In genomic region chr2:231384970-231385369, GRCh38 we compare ENCODE assay signal across 20 cellular contexts. TPM values are rescaled to one million over a fixed set of nuclear protein-coding genes. Genes with fewer than 3 reads are reported as not detected.
A peak's percentile ranks its signal among the peaks of the same experiment; 100 is the strongest.
DNase-seq lines count a peak whose midpoint lies in the region; ATAC-seq and TF ChIP-seq lines count a peak whose summit lies in the region.
"Had no signal": no experiment of that assay in that cellular context is flagged by ENCODE, and none has a peak within 500 bp of the region (broad histone marks: within the 10 kb centered on the region; RNA-seq: fewer than 3 reads in every experiment).

No MANE protein-coding gene starts in this region.

- H3K4me1 ChIP-seq in mammary epithelial cell (ENCODE audit: insufficient read depth, low read length) (peaks cover 17% of the 10 kb centered on the region), PC-3 (ENCODE audit: insufficient read depth, low read length) (peaks cover 40% of the 10 kb centered on the region)
- H3K4me1 ChIP-seq: HAP-1 had no signal

- H3K9me3 ChIP-seq in mammary epithelial cell (replicated peaks; ENCODE audit: insufficient read depth, low read length) (peaks cover 16% of the 10 kb centered on the region), PC-3 (ENCODE audit: low read length) (no peaks in the 10 kb centered on the region)
- H3K9me3 ChIP-seq: HAP-1 had no signal

- intact Hi-C loops in mammary epithelial cell (cut with micrococcal nuclease) (no loop called here), MCF 10A (cut with micrococcal nuclease) (no loop called here), PC-3 (cut with micrococcal nuclease) (loop anchor here (5.0 kb wide), 1 partner anchor 83 kb away; no protein-coding TSS in a partner anchor)

- H3K4me1 Mint-ChIP-seq in MCF 10A (ENCODE audit: insufficient read depth, unreplicated experiment) = peaks cover 5% of the 10 kb centered on the region
- H3K4me1 Mint-ChIP-seq in activated T-cell treated with anti-CD3 and anti-CD28 coated beads, Interleukin-2, amount 50 U/mL, for 4 hours (ENCODE audit: low read depth) = no peaks in the 10 kb centered on the region

- H3K79me2 ChIP-seq in mammary epithelial cell (ENCODE audit: insufficient read depth, low read length) (no peaks in the 10 kb centered on the region), PC-3 (ENCODE audit: low read length) (no peaks in the 10 kb centered on the region)

- ATAC-seq in PC-3 = no peak
- ATAC-seq in activated T-cell treated with anti-CD3 and anti-CD28 coated beads, Interleukin-2, amount 50 U/mL, for 4 hours = no peak
- ATAC-seq: Right ventricle myocardium inferior had no signal

- H3K4me2 ChIP-seq in mammary epithelial cell (ENCODE audit: insufficient read depth, low read depth, low read length) (no peak overlapping the region), PC-3 (ENCODE audit: low read length) (no peak overlapping the region)
- H3K4me2 ChIP-seq: PC-9 had no signal

- POLR2A ChIA-PET in MCF 10A (lab: Yijun Ruan, JAX) = interaction anchor here (0.7 kb wide), 1 partner anchor 10 kb away, joined by 5 read pairs; no protein-coding TSS in a partner anchor
- POLR2A ChIA-PET in PC-3 (lab: Charles Lee; ENCODE audit: unreplicated experiment) = no interaction called here

- H3K9me2 ChIP-seq in PC-3 (replicated peaks; ENCODE audit: low read length) = no peaks in the 10 kb centered on the region

- H3K4me3 Mint-ChIP-seq in MCF 10A (ENCODE audit: unreplicated experiment) = no peak overlapping the region
- H3K4me3 Mint-ChIP-seq in activated T-cell treated with anti-CD3 and anti-CD28 coated beads, Interleukin-2, amount 50 U/mL, for 4 hours = no peak overlapping the region

- H3K36me3 ChIP-seq in mammary epithelial cell (ENCODE audit: insufficient read depth, low read length) (no peaks in the 10 kb centered on the region), PC-3 (ENCODE audit: low read depth, low read length) (no peaks in the 10 kb centered on the region)
- H3K36me3 ChIP-seq: HAP-1 had no signal

- TF ChIP-seq CTCF in mammary epithelial cell (conservative IDR thresholded peaks at IDR 0.05 in 1 of 2, IDR thresholded peaks at IDR 0.05 in 1 of 2; ENCODE audit: extremely low read depth in 1 of 2, insufficient read depth in 1 of 2, low read depth in 1 of 2, low read length in 2 of 2) (no peak), MCF 10A (IDR thresholded peaks at IDR 0.05; ENCODE audit: unreplicated experiment) (no peak), PC-3 (conservative IDR thresholded peaks at IDR 0.05; ENCODE audit: low read depth, low read length) (no peak), fibroblast of mammary gland (conservative IDR thresholded peaks at IDR 0.05; ENCODE audit: control insufficient read depth, insufficient read depth, low read depth, low read length) (no peak)

- H3K4me3 ChIP-seq in mammary epithelial cell (replicated peaks in 1 of 3; ENCODE audit: insufficient read depth in 1 of 3, low read depth in 2 of 3, low read length in 3 of 3) (no peak overlapping the region), PC-3 (ENCODE audit: low read length) (no peak overlapping the region), fibroblast of mammary gland (ENCODE audit: control insufficient read depth, low read depth, low read length) (no peak overlapping the region)
- H3K4me3 ChIP-seq: BLaER1 treated with 17β-estradiol and CSF1 and Interleukin-3, amounts not matched to agents 10 nM and 100 nM; HAP-1; PC-9; SK-N-MC had no signal

- H3K9me3 Mint-ChIP-seq in MCF 10A (ENCODE audit: unreplicated experiment) = peaks cover 14% of the 10 kb centered on the region
- peaks cover 9% of the 10 kb centered on the region for H3K9me3 Mint-ChIP-seq in activated T-cell treated with anti-CD3 and anti-CD28 coated beads, Interleukin-2, amount 50 U/mL, for 4 hours

- H3K27me3 ChIP-seq in mammary epithelial cell (ENCODE audit: insufficient read depth, low read length) = no peaks in the 10 kb centered on the region
- no peaks in the 10 kb centered on the region for H3K27me3 ChIP-seq in PC-3 (ENCODE audit: low read length)
- H3K27me3 ChIP-seq: BLaER1 treated with 17β-estradiol and CSF1 and Interleukin-3, amounts not matched to agents 10 nM and 100 nM had no signal

- H3K27ac ChIP-seq in mammary epithelial cell (ENCODE audit: insufficient read depth, low read depth, low read length) = no peak overlapping the region
- H3K27ac ChIP-seq in PC-3 (ENCODE audit: low read length) = no peak overlapping the region
- H3K27ac ChIP-seq: BLaER1 treated with 17β-estradiol and CSF1 and Interleukin-3, amounts not matched to agents 10 nM and 100 nM; PC-9; SK-N-MC had no signal

- CTCF ChIA-PET in mammary epithelial cell (lab: Charles Lee; ENCODE audit: low non-redundant PET) (no interaction called here), MCF 10A (lab: Yijun Ruan, JAX) (interaction anchor here (0.6 to 1.3 kb wide), 2 partner anchors 15 to 27 kb away, joined by 3 to 4 read pairs; no protein-coding TSS in a partner anchor), PC-3 (lab: Charles Lee) (no interaction called here)

- no peaks in the 10 kb centered on the region for H4K20me1 ChIP-seq in mammary epithelial cell (ENCODE audit: insufficient read depth, low read length)
- H4K20me1 ChIP-seq in PC-3 (ENCODE audit: low read length) = no peaks in the 10 kb centered on the region
- H4K20me1 ChIP-seq: BLaER1 treated with 17β-estradiol and CSF1 and Interleukin-3, amounts not matched to agents 10 nM and 100 nM had no signal

- in situ Hi-C loops in mammary epithelial cell (cut with MboI; ENCODE audit: low sequenced_read_pairs in 2 of 2) = no loop called here

- 75% methylated on average over 2 of the region's 2 CpGs for WGBS in mammary epithelial cell (ENCODE audit: low coverage, missing lambda C conversion rate)

- no peak overlapping the region for H3K27ac Mint-ChIP-seq in MCF 10A (ENCODE audit: low read depth, unreplicated experiment)

- BruUV-seq in mammary epithelial cell (replicated peaks; lab: Mats Ljungman, UMichigan) (no TSS peak), MCF 10A (replicated peaks; lab: Mats Ljungman, UMichigan) (no TSS peak), PC-3 (replicated peaks; lab: Mats Ljungman, UMichigan) (no TSS peak)

- dilution Hi-C loops in mammary epithelial cell (cut with HindIII; ENCODE audit: low sequenced_read_pairs) = no loop called here

- H2AFZ ChIP-seq in mammary epithelial cell (ENCODE audit: low read depth, low read length) (no peak overlapping the region), PC-3 (ENCODE audit: low read length) (no peak overlapping the region)
- H2AFZ ChIP-seq: PC-9 had no signal

- H3K27me3 Mint-ChIP-seq in MCF 10A (ENCODE audit: insufficient read depth, unreplicated experiment) = no peaks in the 10 kb centered on the region
- H3K27me3 Mint-ChIP-seq in activated T-cell treated with anti-CD3 and anti-CD28 coated beads, Interleukin-2, amount 50 U/mL, for 4 hours (ENCODE audit: low read depth) = peaks cover 4% of the 10 kb centered on the region

- H3K36me3 Mint-ChIP-seq in MCF 10A (ENCODE audit: insufficient read depth, unreplicated experiment) = peaks cover 11% of the 10 kb centered on the region
- no peaks in the 10 kb centered on the region for H3K36me3 Mint-ChIP-seq in activated T-cell treated with anti-CD3 and anti-CD28 coated beads, Interleukin-2, amount 50 U/mL, for 4 hours (ENCODE audit: insufficient read depth)

- peak; percentile 59 for DNase-seq in mammary epithelial cell
- DNase-seq in MCF 10A (ENCODE audit: unreplicated experiment) = no peak
- DNase-seq in PC-3 = peak; percentile 42
- peak; percentile 59 for DNase-seq in fibroblast of mammary gland (ENCODE audit: low read depth)
- DNase-seq in SIG-M5 (lab: John Stamatoyannopoulos, UW) = no peak
- DNase-seq in stimulated activated CD4-positive, alpha-beta T cell treated with anti-CD3 and anti-CD28 coated beads, Interleukin-2, amount 100 ng/mL, for 24 hours = no peak
- DNase-seq in cerebellar cortex (ENCODE audit: low spot score) = no peak
- DNase-seq in activated T-cell treated with anti-CD3 and anti-CD28 coated beads, Interleukin-2, amount 50 U/mL, for 4 hours = no peak
- DNase-seq: 8988T, DMS 273 treated with DMSO at 0.1 percent for 48 hours, NCI-H1436, NCI-H2029, NCI-H2171, NCI-H510A, NCI-H82, PC-9 had no signal

- H3F3A ChIP-seq in PC-3 (ENCODE audit: low read length, unreplicated experiment) = no peaks in the 10 kb centered on the region

- no peak overlapping the region for H3K9ac ChIP-seq in mammary epithelial cell (ENCODE audit: insufficient read depth, low read length)
- no peak overlapping the region for H3K9ac ChIP-seq in PC-3 (ENCODE audit: low read length)
- H3K9ac ChIP-seq: BLaER1 treated with 17β-estradiol and CSF1 and Interleukin-3, amounts not matched to agents 10 nM and 100 nM had no signal

RNA-seq across cellular contexts. Expression of gene B3GNT7, which starts 10.5 kb away (rescaled TPM):
- 1 to 10 TPM in 1 of 2 donors, under 1 TPM in 1; 0.61 to 7.3 TPM for total RNA-seq in mammary epithelial cell
- polyA plus RNA-seq in mammary epithelial cell = 0.19 TPM
- polyA minus RNA-seq in mammary epithelial cell = not detected
- not detected in 2 replicates for total RNA-seq in MCF 10A (2022)
- 11.0 and 11.2 TPM in 2 replicates for total RNA-seq in PC-3 (2014; rRNA removed)
- under 1 TPM; 0.24 to 0.46 (median 0.40) TPM for total RNA-seq in activated T-cell treated with anti-CD3 and anti-CD28 coated beads, Interleukin-2, amount 50 U/mL, for 4 hours

Comparison
In these comparisons a context has a peak if more than half of its experiments do, and no peak if none do; other contexts are left out.
1. DNase-seq: peak in mammary epithelial cell (single experiment), PC-3 (single experiment) and fibroblast of mammary gland (single experiment); none in MCF 10A (single experiment), SIG-M5 (single experiment), stimulated activated CD4-positive, alpha-beta T cell treated with anti-CD3 and anti-CD28 coated beads, Interleukin-2, amount 100 ng/mL, for 24 hours (0 of 2), cerebellar cortex (single experiment) and activated T-cell treated with anti-CD3 and anti-CD28 coated beads, Interleukin-2, amount 50 U/mL, for 4 hours (single experiment).